In genomic region chr11:31442086-31442485, GRCh38 we compare ENCODE assay signal across 19 cellular contexts.
DNase-seq lines count a peak whose midpoint lies in the region; ATAC-seq and TF ChIP-seq lines count a peak whose summit lies in the region.
"Had no signal": no experiment of that assay in that cellular context is flagged by ENCODE, and none has a peak within 500 bp of the region (broad histone marks: within the 10 kb centered on the region; RNA-seq: fewer than 3 reads in every experiment).

No MANE protein-coding gene starts in this region.

- no peak for TF ChIP-seq POLR2A in body of pancreas (IDR thresholded peaks at IDR 0.05)

- no peaks in the 10 kb centered on the region for H3K9me3 ChIP-seq in body of pancreas
- H3K9me3 ChIP-seq: ovary had no signal

- 63 to 73% methylated on average over 2 of the region's 2 CpGs for WGBS in body of pancreas, 2 donors

- H3K27me3 ChIP-seq in body of pancreas: no peaks in the 10 kb centered on the region
- H3K27me3 ChIP-seq: ovary had no signal

- H3K4me1 ChIP-seq in body of pancreas: no peaks in the 10 kb centered on the region

- H3K27ac ChIP-seq in body of pancreas: no peak overlapping the region
- H3K27ac ChIP-seq: ovary, skin epidermis had no signal

- no peak for TF ChIP-seq CTCF in body of pancreas (IDR thresholded peaks at IDR 0.05)

- DNase-seq in DMS153 treated with DMSO at 0.1 percent for 48 hours (lab: John Stamatoyannopoulos, UW; ENCODE audit: unreplicated experiment) (peak; percentile 82), NCI-H1417 (lab: John Stamatoyannopoulos, UW) (peak; percentile 88 to 99 (median 95)), NCI-H2227 (lab: John Stamatoyannopoulos, UW; ENCODE audit: unreplicated experiment) (peak; percentile 83), dermis blood vessel endothelial cell (peak; percentile 4), cortex of kidney (lab: John Stamatoyannopoulos, UW) (no peak), SW 1271 (lab: John Stamatoyannopoulos, UW) (no peak), body of pancreas (no peak), NOMO-1 (lab: John Stamatoyannopoulos, UW; ENCODE audit: unreplicated experiment in 2 of 2) (no peak)
- DNase-seq: ACHN; activated CD4-positive, alpha-beta memory T cell treated with anti-CD3 and anti-CD28 coated beads, Interleukin-2, amount 10 ng/mL, durations not matched to agents 7 days and 5 days; activated naive CD8-positive, alpha-beta T cell treated with anti-CD3 and anti-CD28 coated beads, Interleukin-2, amount 50 U/mL, for 24 hours; activated T-cell treated with anti-CD3 and anti-CD28 coated beads, Interleukin-2, amount 50 U/mL, for 48 hours; CD4-positive, CD25-positive, alpha-beta regulatory T cell; effector memory CD8-positive, alpha-beta T cell; hippocampal formation; left colon; ovary had no signal

- H3K4me3 ChIP-seq in body of pancreas: no peak overlapping the region
- H3K4me3 ChIP-seq: ovary, skin epidermis had no signal

- no peak for ATAC-seq in body of pancreas
- ATAC-seq: activated naive CD8-positive, alpha-beta T cell treated with anti-CD3 and anti-CD28 coated beads, Interleukin-2, amount 50 U/mL, for 24 hours; effector memory CD8-positive, alpha-beta T cell; HCT116; left colon had no signal

- intact Hi-C loops in body of pancreas (cut with DNase I): no loop called here

- no peaks in the 10 kb centered on the region for H3K36me3 ChIP-seq in body of pancreas (replicated peaks in 1 of 2; ENCODE audit: insufficient read depth in 1 of 2, low read depth in 2 of 2)
- H3K36me3 ChIP-seq: ovary had no signal

Comparison
In these comparisons a context has a peak if more than half of its experiments do, and no peak if none do; other contexts are left out.
1. DNase-seq: peak in DMS153 treated with DMSO at 0.1 percent for 48 hours (single experiment), NCI-H1417 (3 of 3), NCI-H2227 (single experiment) and dermis blood vessel endothelial cell (single experiment); none in cortex of kidney (single experiment), SW 1271 (0 of 2), body of pancreas (0 of 4) and NOMO-1 (0 of 2).